ENCODE assay signal across 11 cellular contexts in the genomic region with DNA sequence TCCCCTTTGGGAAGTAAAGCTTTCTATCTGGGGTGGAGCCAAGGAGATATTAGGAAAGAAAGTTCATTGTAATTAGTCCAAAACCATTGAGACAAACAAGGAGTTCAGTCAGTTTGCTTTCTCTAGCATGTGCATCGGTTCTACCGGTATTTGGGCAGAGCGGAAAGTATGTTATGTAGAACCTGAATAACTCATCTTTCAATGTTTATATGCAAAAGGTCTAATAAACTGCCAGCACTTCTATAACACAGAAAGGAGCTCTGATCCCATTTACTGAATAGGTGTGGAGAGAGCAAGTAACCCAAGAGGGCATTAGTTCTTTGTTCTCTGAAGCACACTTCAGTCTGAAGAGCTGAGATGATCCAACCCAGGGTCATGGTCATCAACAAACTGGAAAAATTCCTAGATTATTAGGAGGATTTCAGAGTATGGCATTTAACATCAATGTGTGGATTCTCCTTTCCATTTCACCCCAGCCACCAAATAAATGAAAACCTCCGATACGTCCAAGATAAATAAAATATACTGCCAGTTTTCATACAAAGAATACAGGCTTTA. TPM values are rescaled to one million over a fixed set of nuclear protein-coding genes. Genes with fewer than 3 reads are reported as not detected.
DNase-seq lines count a peak whose midpoint lies in the region; ATAC-seq and TF ChIP-seq lines count a peak whose summit lies in the region.
"Had no signal": no experiment of that assay in that cellular context is flagged by ENCODE, and none has a peak within 500 bp of the region (broad histone marks: within the 10 kb centered on the region; RNA-seq: fewer than 3 reads in every experiment).

No MANE protein-coding gene starts in this region.

- no TSS peak for BruUV-seq in PC-3 (replicated peaks; lab: Mats Ljungman, UMichigan)

- CTCF ChIA-PET in PC-3 (lab: Charles Lee), result interaction anchor here (0.6 to 1.2 kb wide), 4 partner anchors 53 to 718 kb away, joined by 3 to 7 read pairs (median 4); no protein-coding TSS in a partner anchor

- peaks cover 5 to 15% of the 10 kb centered on the region in 2 donors for H3K36me3 Mint-ChIP-seq in activated naive CD4-positive, alpha-beta T cell treated with anti-CD3 and anti-CD28 coated beads, Interleukin-2, amount 50 U/mL, for 72 hours
- peaks cover under 1% of the 10 kb centered on the region for H3K36me3 Mint-ChIP-seq in activated T-cell treated with anti-CD3 and anti-CD28 coated beads, Interleukin-2, amount 50 U/mL, for 4 hours (ENCODE audit: insufficient read depth)

- no peaks in the 10 kb centered on the region for H3K9me3 Mint-ChIP-seq in activated naive CD4-positive, alpha-beta T cell treated with anti-CD3 and anti-CD28 coated beads, Interleukin-2, amount 50 U/mL, for 72 hours
- H3K9me3 Mint-ChIP-seq in activated T-cell treated with anti-CD3 and anti-CD28 coated beads, Interleukin-2, amount 50 U/mL, for 4 hours, result no peaks in the 10 kb centered on the region

- ATAC-seq in PC-3, result no peak
- ATAC-seq in gastrocnemius medialis, result no peak
- no peak for ATAC-seq in activated naive CD4-positive, alpha-beta T cell treated with anti-CD3 and anti-CD28 coated beads, Interleukin-2, amount 50 U/mL, for 72 hours
- no peak for ATAC-seq in activated T-cell treated with anti-CD3 and anti-CD28 coated beads, Interleukin-2, amount 50 U/mL, for 4 hours

- intact Hi-C loops in PC-3 (cut with micrococcal nuclease) (loop anchor here (1.0 to 10.0 kb wide), 7 partner anchors 148 to 969 kb away; no protein-coding TSS in a partner anchor), gastrocnemius medialis (cut with DNase I; ENCODE audit: low total_unique reads) (loop anchor here (5.0 to 10.0 kb wide), 4 partner anchors 64 to 824 kb away; a partner anchor contains a TSS)

- TF ChIP-seq POLR2A in gastrocnemius medialis (IDR thresholded peaks at IDR 0.05), result no peak

- H3K4me3 ChIP-seq in PC-3 (ENCODE audit: low read length) (peak overlapping the region; percentile 78), fibroblast of villous mesenchyme (ENCODE audit: low read depth, low read length) (peak overlapping the region; percentile 81), gastrocnemius medialis (peak overlapping the region; percentile 66 to 86 (median 70))

- H3K27ac ChIP-seq in PC-3 (ENCODE audit: low read length) (peak overlapping the region; percentile 84), gastrocnemius medialis (peak overlapping the region; percentile 90 to 94 (median 92))
- H3K27ac ChIP-seq: KMS-11 had no signal

- no peak overlapping the region for H3K4me3 Mint-ChIP-seq in activated T-cell treated with anti-CD3 and anti-CD28 coated beads, Interleukin-2, amount 50 U/mL, for 4 hours

- TF ChIP-seq CTCF in PC-3 (conservative IDR thresholded peaks at IDR 0.05; ENCODE audit: low read depth, low read length) (no peak), fibroblast of villous mesenchyme (IDR thresholded peaks at IDR 0.05; ENCODE audit: insufficient read depth, low read depth, low read length) (no peak), gastrocnemius medialis (IDR thresholded peaks at IDR 0.05 in 4 of 5, conservative IDR thresholded peaks at IDR 0.05 in 1 of 5) (no peak)

- peaks cover 100% of the 10 kb centered on the region for H3K79me2 ChIP-seq in PC-3 (ENCODE audit: low read length)

- H3K27me3 Mint-ChIP-seq in activated T-cell treated with anti-CD3 and anti-CD28 coated beads, Interleukin-2, amount 50 U/mL, for 4 hours (ENCODE audit: low read depth), result peaks cover 39% of the 10 kb centered on the region

- H3K4me1 ChIP-seq in PC-3 (ENCODE audit: insufficient read depth, low read length) (peaks cover 55% of the 10 kb centered on the region), gastrocnemius medialis (peaks cover 49 to 53% of the 10 kb centered on the region in 2 donors)

- in situ Hi-C loops in gastrocnemius medialis (cut with MboI; ENCODE audit: low sequenced_read_pairs in 4 of 4), result loop anchor here (10.0 to 25.0 kb wide), 4 partner anchors 136 to 1314 kb away; no protein-coding TSS in a partner anchor

- H3K27ac Mint-ChIP-seq in activated naive CD4-positive, alpha-beta T cell treated with anti-CD3 and anti-CD28 coated beads, Interleukin-2, amount 50 U/mL, for 72 hours, result no peak overlapping the region

- peaks cover 54% of the 10 kb centered on the region for H4K20me1 ChIP-seq in PC-3 (ENCODE audit: low read length)

- H3K9me3 ChIP-seq in PC-3 (ENCODE audit: low read length) (no peaks in the 10 kb centered on the region), gastrocnemius medialis (no peaks in the 10 kb centered on the region)

- POLR2A ChIA-PET in PC-3 (lab: Charles Lee; ENCODE audit: unreplicated experiment), result no interaction called here

- peak overlapping the region; percentile 89 for H3K4me2 ChIP-seq in PC-3 (ENCODE audit: low read length)
- H3K4me2 ChIP-seq: KMS-11 had no signal

- peak; percentile 34 for DNase-seq in EH (ENCODE audit: low read depth)
- DNase-seq in PC-3, result peak; percentile 52
- DNase-seq in fibroblast of villous mesenchyme (ENCODE audit: low read depth), result no peak
- no peak for DNase-seq in gastrocnemius medialis
- no peak for DNase-seq in activated CD8-positive, alpha-beta memory T cell treated with anti-CD3 and anti-CD28 coated beads, Interleukin-2, amount 50 U/mL, for 4 hours
- DNase-seq in activated naive CD4-positive, alpha-beta T cell treated with anti-CD3 and anti-CD28 coated beads, Interleukin-2, amount 50 U/mL, for 72 hours (ENCODE audit: low spot score in 2 of 2), result no peak
- DNase-seq in activated T-cell treated with anti-CD3 and anti-CD28 coated beads, Interleukin-2, amount 50 U/mL, for 4 hours, result no peak
- DNase-seq in stimulated activated naive CD4-positive, alpha-beta T cell (lab: John Stamatoyannopoulos, UW), result no peak
- DNase-seq: stimulated activated CD4-positive, alpha-beta T cell treated with anti-CD3 and anti-CD28 coated beads, Interleukin-2, amount 100 ng/mL, for 48 hours had no signal

- H3K36me3 ChIP-seq in PC-3 (ENCODE audit: low read depth, low read length) (peaks cover 28% of the 10 kb centered on the region), gastrocnemius medialis (no peaks in the 10 kb centered on the region)

- H3K27me3 ChIP-seq in PC-3 (ENCODE audit: low read length), result no peaks in the 10 kb centered on the region
- H3K27me3 ChIP-seq in gastrocnemius medialis, result no peaks in the 10 kb centered on the region

- peaks cover 4% of the 10 kb centered on the region for H3F3A ChIP-seq in PC-3 (ENCODE audit: low read length, unreplicated experiment)

- peak overlapping the region; percentile 94 for H3K9ac ChIP-seq in PC-3 (ENCODE audit: low read length)
- H3K9ac ChIP-seq: KMS-11 had no signal

- H3K4me1 Mint-ChIP-seq in activated T-cell treated with anti-CD3 and anti-CD28 coated beads, Interleukin-2, amount 50 U/mL, for 4 hours (ENCODE audit: low read depth), result peaks cover 37% of the 10 kb centered on the region

- H2AFZ ChIP-seq in PC-3 (ENCODE audit: low read length), result no peak overlapping the region

- no peaks in the 10 kb centered on the region for H3K9me2 ChIP-seq in PC-3 (replicated peaks; ENCODE audit: low read length)

RNA-seq across cellular contexts. Expression of a gene that starts 3.6 kb away (rescaled TPM):
- total RNA-seq in PC-3 (2014; rRNA removed), result 38.7 and 50.3 TPM in 2 replicates
- 28.0 and 36.3 TPM in 2 replicates for total RNA-seq in fibroblast of villous mesenchyme
- 1 to 10 TPM in 1 of 4 donors, under 1 TPM in 3; 0.56 to 2.3 (median 0.86) TPM for total RNA-seq in gastrocnemius medialis
- total RNA-seq in activated naive CD4-positive, alpha-beta T cell treated with anti-CD3 and anti-CD28 coated beads, Interleukin-2, amount 50 U/mL, for 72 hours, result under 1 TPM in 1 of 2 donors, not detected in 1; 0.07 TPM
- not detected for total RNA-seq in activated T-cell treated with anti-CD3 and anti-CD28 coated beads, Interleukin-2, amount 50 U/mL, for 4 hours
- total RNA-seq: activated CD8-positive, alpha-beta memory T cell treated with anti-CD3 and anti-CD28 coated beads for 36 hours had no signal

Comparison
In these comparisons a context has a peak if more than half of its experiments do, and no peak if none do; other contexts are left out.
1. DNase-seq: peak in EH (single experiment) and PC-3 (single experiment); none in fibroblast of villous mesenchyme (single experiment), gastrocnemius medialis (0 of 2), activated CD8-positive, alpha-beta memory T cell treated with anti-CD3 and anti-CD28 coated beads, Interleukin-2, amount 50 U/mL, for 4 hours (single experiment), activated naive CD4-positive, alpha-beta T cell treated with anti-CD3 and anti-CD28 coated beads, Interleukin-2, amount 50 U/mL, for 72 hours (0 of 2), activated T-cell treated with anti-CD3 and anti-CD28 coated beads, Interleukin-2, amount 50 U/mL, for 4 hours (single experiment) and stimulated activated naive CD4-positive, alpha-beta T cell (0 of 6).
2. Peak in every context shown above with its lines, with median percentiles within 50 percentile points of each other: H3K4me3 ChIP-seq.